ENCODE assay signal across 17 cellular contexts in the genomic region with DNA sequence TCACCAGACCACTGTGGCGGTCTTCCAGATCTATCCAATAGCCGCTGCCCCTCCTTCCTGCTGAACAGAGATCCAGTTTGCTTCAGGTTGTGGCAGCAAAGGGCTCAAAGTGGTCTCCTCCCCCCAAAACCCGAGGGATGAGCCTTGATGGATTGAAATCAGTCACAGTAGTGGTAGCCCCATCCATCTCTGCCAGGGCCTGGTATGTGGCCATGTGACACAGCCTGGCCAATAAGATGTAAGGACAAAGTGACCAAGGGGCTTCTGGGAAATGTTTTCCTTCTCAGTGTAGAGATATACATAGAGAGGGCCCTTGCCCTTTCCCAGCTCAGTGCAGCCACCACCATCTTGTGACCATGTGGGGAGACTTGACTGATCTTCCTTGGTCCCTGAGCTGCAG. TPM values are rescaled to one million over a fixed set of nuclear protein-coding genes. Genes with fewer than 3 reads are reported as not detected.
DNase-seq lines count a peak whose midpoint lies in the region; ATAC-seq, FAIRE-seq and TF ChIP-seq lines count a peak whose summit lies in the region.
"Had no signal": no experiment of that assay in that cellular context is flagged by ENCODE, and none has a peak within 500 bp of the region (broad histone marks: within the 10 kb centered on the region; RNA-seq: fewer than 3 reads in every experiment).

No MANE protein-coding gene starts in this region.

- H4K20me1 ChIP-seq in Loucy (ENCODE audit: insufficient read depth, low read length, poor library complexity, severe bottlenecking) (no peaks in the 10 kb centered on the region), GM12878 (ENCODE audit: control insufficient read depth, insufficient read depth) (no peaks in the 10 kb centered on the region), osteoblast (ENCODE audit: insufficient read depth, low read length) (no peaks in the 10 kb centered on the region)

- TF ChIP-seq RAD21 in GM12878 (IDR thresholded peaks at IDR 0.05; ENCODE audit: insufficient read depth, low read depth, low read length), result no peak

- TF ChIP-seq POLR2A in GM12878 (IDR thresholded peaks at IDR 0.05; ENCODE audit: low read depth, low read length), result no peak

- CTCF ChIA-PET in activated CD4-positive, alpha-beta T cell treated with anti-CD3 and anti-CD28 coated beads, Interleukin-2, amount 10 ng/mL, durations not matched to agents 7 days and 5 days (lab: Charles Lee), result interaction anchor here (0.6 to 4.9 kb wide), 5 partner anchors 8 to 264 kb away, joined by 3 to 17 read pairs (median 3); no protein-coding TSS in a partner anchor
- CTCF ChIA-PET in GM12878 (lab: Yijun Ruan, JAX), result interaction anchor here (1.2 to 3.7 kb wide), 2 partner anchors 8 to 302 kb away, joined by 3 to 18 read pairs; no protein-coding TSS in a partner anchor

- H3K9me2 ChIP-seq in Loucy (replicated peaks; ENCODE audit: low read depth, low read length), result no peaks in the 10 kb centered on the region

- H3K79me2 ChIP-seq in Loucy (ENCODE audit: insufficient read depth, low read length) (no peaks in the 10 kb centered on the region; the same call in 1 of the 2 replicates), GM12878 (ENCODE audit: control insufficient read depth, insufficient read depth, low read length) (no peaks in the 10 kb centered on the region), osteoblast (ENCODE audit: insufficient read depth, low read length) (peaks cover 5% of the 10 kb centered on the region)

- no peak for FAIRE-seq in GM12878 (lab: Jason Lieb, UNC)
- FAIRE-seq: GM18507, H1 had no signal

- peaks cover 8% of the 10 kb centered on the region for H3F3A ChIP-seq in Loucy (ENCODE audit: low read depth)

- H3K36me3 ChIP-seq in Loucy (ENCODE audit: insufficient read depth, low read length) (no peaks in the 10 kb centered on the region), GM12878 (ENCODE audit: control insufficient read depth in 2 of 2, insufficient read depth in 2 of 2, low read length in 1 of 2) (no peaks in the 10 kb centered on the region), osteoblast (ENCODE audit: insufficient read depth, low read length) (no peaks in the 10 kb centered on the region)
- H3K36me3 ChIP-seq: HAP-1 had no signal

- H3K9me3 ChIP-seq in Loucy (ENCODE audit: insufficient read depth, low read depth, low read length), result no peaks in the 10 kb centered on the region
- H3K9me3 ChIP-seq in GM12878 (replicated peaks; ENCODE audit: control insufficient read depth, insufficient read depth, low read length), result no peaks in the 10 kb centered on the region; the same call in 2 of the 3 replicates
- H3K9me3 ChIP-seq in osteoblast (ENCODE audit: low read depth, low read length), result no peaks in the 10 kb centered on the region
- H3K9me3 ChIP-seq: HAP-1 had no signal

- 32% methylated on average over 3 of the region's 3 CpGs for WGBS in GM12878 (ENCODE audit: insufficient coverage, insufficient replicate concordance, low lambda C conversion rate, missing lambda C conversion rate)

- no peak overlapping the region for H3K27ac Mint-ChIP-seq in activated CD4-positive, alpha-beta T cell treated with anti-CD3 and anti-CD28 coated beads, Interleukin-2, amount 10 ng/mL, durations not matched to agents 24 days and 14 days
- no peak overlapping the region for H3K27ac Mint-ChIP-seq in activated CD4-positive, alpha-beta T cell treated with anti-CD3 and anti-CD28 coated beads, Interleukin-2, amount 10 ng/mL, durations not matched to agents 7 days and 5 days
- H3K27ac Mint-ChIP-seq: B cell; CD4-positive, alpha-beta T cell; HFFc6 had no signal

- H3K9me3 Mint-ChIP-seq in activated CD4-positive, alpha-beta T cell treated with anti-CD3 and anti-CD28 coated beads, Interleukin-2, amount 10 ng/mL, durations not matched to agents 24 days and 14 days, result no peaks in the 10 kb centered on the region
- no peaks in the 10 kb centered on the region for H3K9me3 Mint-ChIP-seq in activated CD4-positive, alpha-beta T cell treated with anti-CD3 and anti-CD28 coated beads, Interleukin-2, amount 10 ng/mL, durations not matched to agents 7 days and 5 days
- H3K9me3 Mint-ChIP-seq: CD4-positive, alpha-beta T cell; HFFc6 had no signal

- DNase-seq in activated CD4-positive, alpha-beta T cell treated with anti-CD3 and anti-CD28 coated beads, Interleukin-2, amount 10 ng/mL, durations not matched to agents 24 days and 14 days, result peak; percentile 52
- DNase-seq in activated CD4-positive, alpha-beta T cell treated with anti-CD3 and anti-CD28 coated beads, Interleukin-2, amount 10 ng/mL, durations not matched to agents 7 days and 5 days, result no peak
- DNase-seq in GM12878 (ENCODE audit: low read depth, low spot score) (no peak), osteoblast (ENCODE audit: insufficient read length, low spot score, missing footprints) (no peak), NCI-H2171 treated with DMSO at 0.1 percent for 48 hours (lab: John Stamatoyannopoulos, UW) (no peak), foreskin fibroblast (no peak)
- DNase-seq: C1 segment of cervical spinal cord; Calu3; CD4-positive, alpha-beta T cell; DMS 273 treated with DMSO at 0.1 percent for 48 hours; HFFc6; KBM-7 had no signal

- no peak for TF ChIP-seq EP300 in GM12878 (IDR thresholded peaks at IDR 0.05; ENCODE audit: borderline replicate concordance in 1 of 2, control insufficient read depth in 1 of 2, low read depth in 2 of 2, low read length in 2 of 2)

- POLR2A ChIA-PET in activated CD4-positive, alpha-beta T cell treated with anti-CD3 and anti-CD28 coated beads, Interleukin-2, amount 10 ng/mL, durations not matched to agents 7 days and 5 days (lab: Charles Lee), result no interaction called here
- POLR2A ChIA-PET in GM12878 (lab: Charles Lee), result no interaction called here

- no TSS peak for BruUV-seq in GM12878 (replicated peaks; lab: Mats Ljungman, UMichigan)

- H3K27ac ChIP-seq in GM12878 (ENCODE audit: control insufficient read depth, insufficient read depth), result no peak overlapping the region
- H3K27ac ChIP-seq in osteoblast (ENCODE audit: low read depth, low read length), result no peak overlapping the region

- H3K4me3 ChIP-seq in Loucy (ENCODE audit: low read length, poor library complexity, severe bottlenecking) (no peak overlapping the region), GM12878 (no peak overlapping the region), osteoblast (ENCODE audit: insufficient read depth, low read length) (no peak overlapping the region), foreskin fibroblast (ENCODE audit: low read depth in 1 of 2, low read length in 2 of 2) (no peak overlapping the region)
- H3K4me3 ChIP-seq: HAP-1 had no signal

- H3K4me1 Mint-ChIP-seq in activated CD4-positive, alpha-beta T cell treated with anti-CD3 and anti-CD28 coated beads, Interleukin-2, amount 10 ng/mL, durations not matched to agents 24 days and 14 days, result peaks cover 14% of the 10 kb centered on the region
- H3K4me1 Mint-ChIP-seq in activated CD4-positive, alpha-beta T cell treated with anti-CD3 and anti-CD28 coated beads, Interleukin-2, amount 10 ng/mL, durations not matched to agents 7 days and 5 days, result peaks cover 15% of the 10 kb centered on the region

- no peaks in the 10 kb centered on the region for H3K36me3 Mint-ChIP-seq in activated CD4-positive, alpha-beta T cell treated with anti-CD3 and anti-CD28 coated beads, Interleukin-2, amount 10 ng/mL, durations not matched to agents 24 days and 14 days (ENCODE audit: low read depth)
- no peaks in the 10 kb centered on the region for H3K36me3 Mint-ChIP-seq in activated CD4-positive, alpha-beta T cell treated with anti-CD3 and anti-CD28 coated beads, Interleukin-2, amount 10 ng/mL, durations not matched to agents 7 days and 5 days (ENCODE audit: low read depth)

- no peak for TF ChIP-seq CTCF in Loucy (conservative IDR thresholded peaks at IDR 0.05; ENCODE audit: low read length)
- TF ChIP-seq CTCF in GM12878 (IDR thresholded peaks at IDR 0.05 in 2 of 3, conservative IDR thresholded peaks at IDR 0.05 in 1 of 3; ENCODE audit: control insufficient read depth in 2 of 3, extremely low read depth in 1 of 3, insufficient read depth in 1 of 3, low read depth in 3 of 3, low read length in 3 of 3), result no peak
- TF ChIP-seq CTCF in osteoblast (IDR thresholded peaks at IDR 0.05; ENCODE audit: extremely low read depth, low read depth, low read length), result no peak
- TF ChIP-seq CTCF in foreskin fibroblast (IDR thresholded peaks at IDR 0.05; ENCODE audit: low read depth, low read length), result no peak

- H3K4me1 ChIP-seq in Loucy (ENCODE audit: insufficient read depth, low read length, poor library complexity, severe bottlenecking) (peaks cover 26% of the 10 kb centered on the region), GM12878 (ENCODE audit: control insufficient read depth, insufficient read depth, low read length) (no peaks in the 10 kb centered on the region; the same call in 1 of the 2 replicates), osteoblast (ENCODE audit: insufficient read depth, low read length) (peaks cover 5% of the 10 kb centered on the region)

- no peak overlapping the region for H3K9ac ChIP-seq in Loucy (ENCODE audit: low read depth, low read length, poor library complexity, severe bottlenecking)
- no peak overlapping the region for H3K9ac ChIP-seq in GM12878 (ENCODE audit: control insufficient read depth, insufficient read depth, low read length)

- H3K27me3 Mint-ChIP-seq in activated CD4-positive, alpha-beta T cell treated with anti-CD3 and anti-CD28 coated beads, Interleukin-2, amount 10 ng/mL, durations not matched to agents 24 days and 14 days, result peaks cover 30% of the 10 kb centered on the region
- peaks cover 20% of the 10 kb centered on the region for H3K27me3 Mint-ChIP-seq in activated CD4-positive, alpha-beta T cell treated with anti-CD3 and anti-CD28 coated beads, Interleukin-2, amount 10 ng/mL, durations not matched to agents 7 days and 5 days

- H2AFZ ChIP-seq in Loucy (ENCODE audit: low read length), result 0 out of 2 replicates have a peak overlapping the region, but pooled peaks have one; percentile 44
- H2AFZ ChIP-seq in GM12878 (ENCODE audit: control insufficient read depth, low read depth, low read length), result no peak overlapping the region
- H2AFZ ChIP-seq in osteoblast (ENCODE audit: low read length), result no peak overlapping the region

- no peak overlapping the region for H3K4me3 Mint-ChIP-seq in activated CD4-positive, alpha-beta T cell treated with anti-CD3 and anti-CD28 coated beads, Interleukin-2, amount 10 ng/mL, durations not matched to agents 24 days and 14 days
- H3K4me3 Mint-ChIP-seq in activated CD4-positive, alpha-beta T cell treated with anti-CD3 and anti-CD28 coated beads, Interleukin-2, amount 10 ng/mL, durations not matched to agents 7 days and 5 days, result no peak overlapping the region
- H3K4me3 Mint-ChIP-seq: B cell; CD4-positive, alpha-beta T cell; HFFc6 had no signal

- intact Hi-C loops in activated CD4-positive, alpha-beta T cell treated with anti-CD3 and anti-CD28 coated beads, Interleukin-2, amount 10 ng/mL, durations not matched to agents 24 days and 14 days (cut with micrococcal nuclease), result no loop called here
- intact Hi-C loops in GM12878 (cut with micrococcal nuclease; ENCODE audit: unreplicated experiment), result no loop called here

- SMC1A ChIA-PET in GM12878 (lab: Charles Lee; ENCODE audit: uncharacterized antibody, unreplicated experiment), result no interaction called here

- RAD21 ChIA-PET in GM12878 (lab: Charles Lee; ENCODE audit: unreplicated experiment), result no interaction called here

- in situ Hi-C loops in GM12878 (cut with MboI), result no loop called here

- H3K4me2 ChIP-seq in Loucy (ENCODE audit: low read depth, low read length, poor library complexity, severe bottlenecking) (no peak overlapping the region), GM12878 (ENCODE audit: control insufficient read depth, insufficient read depth) (no peak overlapping the region), osteoblast (ENCODE audit: insufficient read depth, low read length) (no peak overlapping the region)

- no peak for ATAC-seq in GM12878

- no peaks in the 10 kb centered on the region for H3K27me3 ChIP-seq in Loucy (ENCODE audit: insufficient read depth, low read length, poor library complexity, severe bottlenecking)
- peaks cover 3 to 14% of the 10 kb centered on the region in 2 experiments; a peak in 3 of 4 replicates for H3K27me3 ChIP-seq in GM12878 (replicated peaks in 1 of 2; ENCODE audit: control insufficient read depth in 2 of 2, insufficient read depth in 2 of 2, low read length in 1 of 2)
- H3K27me3 ChIP-seq in osteoblast (ENCODE audit: insufficient read depth, low read length), result no peaks in the 10 kb centered on the region

RNA-seq across cellular contexts. Expression of a gene that starts 4.1 kb away (rescaled TPM):
- 2.7 and 3.3 TPM in 2 replicates for total RNA-seq in activated CD4-positive, alpha-beta T cell treated with anti-CD3 and anti-CD28 coated beads, Interleukin-2, amount 10 ng/mL, durations not matched to agents 24 days and 14 days
- 10 to 100 TPM in 1 of 2 experiments, 1 to 10 TPM in 1; 10.0 to 10.2 TPM for total RNA-seq in activated CD4-positive, alpha-beta T cell treated with anti-CD3 and anti-CD28 coated beads, Interleukin-2, amount 10 ng/mL, durations not matched to agents 7 days and 5 days
- total RNA-seq in GM12878 (2013; cell fraction: nucleolus; rRNA removed), result not detected in 2 replicates
- 0.05 TPM in 1 of 2 replicates, not detected in the other for total RNA-seq in GM12878 (2014; rRNA removed)
- not detected in 2 replicates for total RNA-seq in GM12878 (2014; rRNA removed; fragmentation: Illumina TruSeq; extraction: Trizol)
- not detected in 2 replicates for total RNA-seq in GM12878 (2021)
- polyA plus RNA-seq in GM12878 (2011; ENCODE audit: low read depth), result not detected
- polyA plus RNA-seq in GM12878 (2011; rRNA removed), result 0.33 and 0.86 TPM in 2 replicates
- polyA plus RNA-seq in GM12878 (2011; cell fraction: cytosol; rRNA removed), result 0.16 and 0.25 TPM in 2 replicates
- polyA plus RNA-seq in GM12878 (2011; cell fraction: nucleus; rRNA removed), result 0.34 and 0.41 TPM in 2 replicates
- polyA plus RNA-seq in GM12878 (2012), result 0.18 and 0.37 TPM in 2 replicates
- polyA plus RNA-seq in GM12878 (2014; fragmentation: Illumina TruSeq; extraction: Trizol), result 0.12 and 0.27 TPM in 2 replicates
- under 1 TPM in 1 of 2 experiments, not detected in 1; 0.21 TPM for polyA plus RNA-seq in GM12878 (2014; fragmentation: Nextera tagmentation; extraction: Ambion mirVana)
- polyA plus RNA-seq in GM12878 (2014; rRNA removed), result 0.06 TPM in 1 of 2 replicates, not detected in the other
- polyA plus RNA-seq in GM12878 (2016; fragmentation: Nextera tagmentation; extraction: Ambion mirVana), result under 1 TPM in 1 of 2 experiments, not detected in 1; 0.33 TPM
- polyA minus RNA-seq in GM12878 (2011; rRNA and poly(A)+ RNA removed), result 0.10 TPM in 1 of 2 replicates, not detected in the other
- polyA minus RNA-seq in GM12878 (2011; cell fraction: cytosol; rRNA and poly(A)+ RNA removed), result not detected in 2 replicates
- polyA minus RNA-seq in GM12878 (2011; cell fraction: nucleus; rRNA and poly(A)+ RNA removed), result not detected in 2 replicates
- total RNA-seq in osteoblast, result 1.4 and 2.7 TPM in 2 replicates
